In the genomic region with DNA sequence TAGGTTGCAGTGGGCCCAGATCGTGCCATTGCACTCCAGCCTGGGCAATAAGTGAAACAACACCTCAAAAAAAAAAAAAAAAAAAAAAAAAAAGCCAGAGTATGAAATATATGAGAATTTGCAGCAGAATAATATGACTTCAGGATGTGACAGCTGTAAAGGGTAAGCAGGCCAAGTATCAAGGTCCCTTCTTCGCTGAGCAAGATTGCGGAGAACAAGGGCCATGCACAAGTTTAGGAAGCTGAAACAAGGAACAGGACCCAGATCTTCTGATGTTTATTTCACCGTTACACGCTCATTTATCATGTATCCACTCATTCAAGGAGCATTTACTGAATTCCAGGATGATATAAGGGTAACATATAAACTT, we compare ENCODE assay signal across 9 cellular contexts. TPM values are rescaled to one million over a fixed set of nuclear protein-coding genes. Genes with fewer than 3 reads are reported as not detected.
DNase-seq lines count a peak whose midpoint lies in the region; ATAC-seq, FAIRE-seq and TF ChIP-seq lines count a peak whose summit lies in the region.
"Had no signal": no experiment of that assay in that cellular context is flagged by ENCODE, and none has a peak within 500 bp of the region (broad histone marks: within the 10 kb centered on the region; RNA-seq: fewer than 3 reads in every experiment).

No MANE protein-coding gene starts in this region.

- H3K9me3 ChIP-seq in esophagus (ENCODE audit: control insufficient read depth in 2 of 2, insufficient read depth in 1 of 2, low read depth in 1 of 2, low read length in 1 of 2) (no peaks in the 10 kb centered on the region), psoas muscle (no peaks in the 10 kb centered on the region)

- CTCF ChIA-PET in RWPE1 (lab: Yijun Ruan, JAX) = interaction anchor here (0.6 kb wide), 2 partner anchors 98 to 261 kb away, joined by 3 to 4 read pairs; no protein-coding TSS in a partner anchor

- H3K4me3 ChIP-seq in esophagus (ENCODE audit: low read depth in 1 of 2, low read length in 2 of 2) = peak overlapping the region in 1 of 2 donors; percentile 93
- peak overlapping the region; percentile 97 for H3K4me3 ChIP-seq in psoas muscle

- no peak for TF ChIP-seq POLR2A in GM12891 (IDR thresholded peaks at IDR 0.05; ENCODE audit: low read depth, low read length)

- WGBS in esophagus, 2 donors = 32 to 36% methylated on average over 5 of the region's 5 CpGs
- 37 to 44% (median 42%) methylated on average over 5 of the region's 5 CpGs for WGBS in psoas muscle, 3 donors

- H3K4me1 ChIP-seq in esophagus (ENCODE audit: control insufficient read depth in 2 of 2, insufficient read depth in 2 of 2, low read length in 1 of 2) (peaks cover 3 to 8% of the 10 kb centered on the region in 2 donors), psoas muscle (peaks cover 31% of the 10 kb centered on the region)

- FAIRE-seq in GM12891 (lab: Jason Lieb, UNC) = peak; percentile 13

- ATAC-seq in psoas muscle = no peak
- ATAC-seq in GM21737 (IDR thresholded peaks at IDR 0.05; ENCODE audit: unreplicated experiment) = no peak

- H3K36me3 ChIP-seq in esophagus (ENCODE audit: control insufficient read depth in 2 of 2, insufficient read depth in 2 of 2, low read length in 1 of 2) (no peaks in the 10 kb centered on the region), psoas muscle (ENCODE audit: insufficient read depth in 1 of 2, low read depth in 1 of 2) (no peaks in the 10 kb centered on the region)

- H3K27me3 ChIP-seq in esophagus (ENCODE audit: control insufficient read depth in 1 of 2, insufficient read depth in 2 of 2, low read length in 2 of 2) (no peaks in the 10 kb centered on the region), psoas muscle (ENCODE audit: insufficient read depth in 3 of 3, low read length in 2 of 3) (no peaks in the 10 kb centered on the region)

- H3K27ac ChIP-seq in RWPE1 = peak overlapping the region; percentile 74
- peak overlapping the region; percentile 91 to 93 for H3K27ac ChIP-seq in esophagus (ENCODE audit: low read depth in 2 of 2, low read length in 1 of 2)
- peak overlapping the region; percentile 99 for H3K27ac ChIP-seq in psoas muscle

- DNase-seq in GM12891 (ENCODE audit: insufficient read length, low spot score) (no peak), RWPE1 (ENCODE audit: low spot score) (no peak), psoas muscle (no peak), GM19238 (ENCODE audit: insufficient read length, low spot score) (no peak), NCI-H128 (lab: John Stamatoyannopoulos, UW; ENCODE audit: unreplicated experiment) (no peak)
- no peak for DNase-seq in activated CD4-positive, alpha-beta T cell treated with anti-CD3 and anti-CD28 coated beads for 1 hour

- POLR2A ChIA-PET in RWPE1 (lab: Yijun Ruan, JAX; ENCODE audit: low non-redundant PET) = no interaction called here

- TF ChIP-seq CTCF in RWPE1 (conservative IDR thresholded peaks at IDR 0.05; ENCODE audit: low read depth) (no peak), psoas muscle (IDR thresholded peaks at IDR 0.05) (no peak)

- intact Hi-C loops in psoas muscle (cut with DNase I) = loop anchor here (1.0 to 10.0 kb wide), 2 partner anchors 33 to 837 kb away; no protein-coding TSS in a partner anchor

TF ChIP-seq in GM12891, 5 proteins besides CTCF, POLR2A, EP300 and RAD21:
- TF ChIP-seq POU2F2 (IDR thresholded peaks at IDR 0.05; ENCODE audit: low read depth, low read length) = no peak
- no peak for TF ChIP-seq PAX5 (IDR thresholded peaks at IDR 0.05; ENCODE audit: insufficient read depth, low read length, severe bottlenecking)
- TF ChIP-seq SPI1 (IDR thresholded peaks at IDR 0.05; ENCODE audit: low read depth, low read length) = no peak
- TF ChIP-seq TAF1 (IDR thresholded peaks at IDR 0.05; ENCODE audit: low read depth, low read length) = no peak
- TF ChIP-seq POLR2AphosphoS5 (IDR thresholded peaks at IDR 0.05; ENCODE audit: low read depth, low read length) = no peak
TF ChIP-seq in GM12891: peak in this region for 0.

RNA-seq across cellular contexts. Expression of a gene that starts 0.7 kb away (rescaled TPM):
- polyA plus RNA-seq in GM12891 (2012; ENCODE audit: low read depth, missing spikeins) = 3.7 TPM
- polyA plus RNA-seq in esophagus = 1 to 10 TPM; 4.2 TPM
- 10 to 100 TPM; 24.5 to 51.3 (median 37.7) TPM for total RNA-seq in psoas muscle
- 10 to 100 TPM in 1 of 3 donors, 1 to 10 TPM in 2; 7.9 to 24.1 (median 9.5) TPM for polyA plus RNA-seq in psoas muscle

RNA-seq across cellular contexts. Expression of a gene that starts 34.3 kb away (rescaled TPM):
- 0.26 TPM for polyA plus RNA-seq in GM12891 (2012; ENCODE audit: low read depth, missing spikeins)
- polyA plus RNA-seq in esophagus = under 1 TPM; 0.65 to 0.94 TPM
- total RNA-seq in psoas muscle = 1 to 10 TPM; 2.9 to 4.9 (median 4.0) TPM
- polyA plus RNA-seq in psoas muscle = 1 to 10 TPM in 1 of 3 donors, under 1 TPM in 2; 0.82 to 1.4 (median 0.91) TPM
- total RNA-seq: HT-29 had no signal

RNA-seq across cellular contexts. Expression of a gene that starts 50.2 kb away (rescaled TPM):
- polyA plus RNA-seq in GM12891 (2012; ENCODE audit: low read depth, missing spikeins) = 15.6 TPM
- polyA plus RNA-seq in esophagus = 10 to 100 TPM; 12.0 to 12.1 TPM
- 10 to 100 TPM; 13.8 to 19.4 (median 16.6) TPM for total RNA-seq in psoas muscle
- 10 to 100 TPM; 11.5 to 19.3 (median 15.9) TPM for polyA plus RNA-seq in psoas muscle
